Comparison of ENCODE assay signal across 12 cellular contexts in the genomic region with DNA sequence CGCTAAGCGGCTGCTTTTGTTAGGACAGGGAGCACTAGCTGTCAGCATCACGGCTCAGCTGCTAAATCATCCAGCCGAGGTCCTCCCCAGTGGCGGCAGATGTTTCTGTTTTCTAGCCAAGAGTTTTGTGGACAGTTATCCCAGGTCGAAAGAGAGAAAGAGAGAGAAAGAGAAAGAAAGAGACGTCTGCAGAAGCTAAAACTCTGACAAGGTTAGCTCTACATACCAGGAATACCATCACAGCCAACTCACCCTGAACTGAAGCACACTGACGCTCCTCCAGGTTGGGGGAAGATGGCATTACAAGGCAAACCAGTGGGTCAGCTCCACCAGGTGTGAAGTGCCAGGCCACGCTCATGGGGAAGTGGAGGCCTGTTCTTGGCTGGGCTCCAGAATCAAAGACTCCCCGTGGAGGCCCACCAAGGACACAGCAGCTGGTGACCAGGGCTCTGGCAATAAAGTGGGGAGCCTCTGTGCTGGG.
DNase-seq lines count a peak whose midpoint lies in the region; ATAC-seq, FAIRE-seq and TF ChIP-seq lines count a peak whose summit lies in the region.
"Had no signal": no experiment of that assay in that cellular context is flagged by ENCODE, and none has a peak within 500 bp of the region (broad histone marks: within the 10 kb centered on the region; RNA-seq: fewer than 3 reads in every experiment).

No MANE protein-coding gene starts in this region.

- peaks cover 55% of the 10 kb centered on the region for H3K4me1 Mint-ChIP-seq in GM23338
- no peaks in the 10 kb centered on the region for H3K4me1 Mint-ChIP-seq in stimulated activated naive CD8-positive, alpha-beta T cell treated with anti-CD3 and anti-CD28 coated beads, Interleukin-15, amount 100 ng/mL, for 72 hours

- WGBS in sigmoid colon, 2 donors = 74 to 77% methylated on average over 10 of the region's 10 CpGs
- 22 to 48% methylated on average over 4 to 6 of the region's 10 CpGs for WGBS in gastroesophageal sphincter (ENCODE audit: low coverage in 1 of 2), 2 donors

- H3K79me2 ChIP-seq in GM23338 (replicated peaks; ENCODE audit: insufficient read depth) = no peaks in the 10 kb centered on the region

- no peak for FAIRE-seq in kidney (lab: Jason Lieb, UNC)

- H3K9me3 ChIP-seq in kidney (ENCODE audit: control insufficient read depth in 1 of 2, low read length in 2 of 2) = no peaks in the 10 kb centered on the region
- no peaks in the 10 kb centered on the region for H3K9me3 ChIP-seq in sigmoid colon
- H3K9me3 ChIP-seq in gastroesophageal sphincter = no peaks in the 10 kb centered on the region

- H3K27me3 Mint-ChIP-seq in GM23338 (ENCODE audit: insufficient read depth, low read depth, poor library complexity) = peaks cover 14% of the 10 kb centered on the region
- no peaks in the 10 kb centered on the region for H3K27me3 Mint-ChIP-seq in stimulated activated naive CD8-positive, alpha-beta T cell treated with anti-CD3 and anti-CD28 coated beads, Interleukin-15, amount 100 ng/mL, for 72 hours

- H3K27ac ChIP-seq in GM23338 (ENCODE audit: low read depth) = no peak overlapping the region; the same call in 1 of the 2 replicates
- peak overlapping the region; percentile 38 to 41 for H3K27ac ChIP-seq in kidney (ENCODE audit: low read depth in 2 of 2, low read length in 2 of 2)
- H3K27ac ChIP-seq in sigmoid colon = peak overlapping the region in 2 of 4 donors; percentile 41 to 45
- no peak overlapping the region for H3K27ac ChIP-seq in gastroesophageal sphincter

- H2AFZ ChIP-seq in GM23338 = no peak overlapping the region

- TF ChIP-seq POLR2A in sigmoid colon (IDR thresholded peaks at IDR 0.05) (no peak), GM18505 (IDR thresholded peaks at IDR 0.05; ENCODE audit: borderline replicate concordance, extremely low read depth, insufficient read depth, insufficient read length) (no peak), gastroesophageal sphincter (IDR thresholded peaks at IDR 0.05) (no peak)

- no peak overlapping the region for H3K4me3 ChIP-seq in GM23338
- no peak overlapping the region for H3K4me3 ChIP-seq in astrocyte of the cerebellum (ENCODE audit: low read depth, low read length)
- H3K4me3 ChIP-seq in kidney (ENCODE audit: low read length in 2 of 2) = no peak overlapping the region
- peak overlapping the region in 1 of 4 donors; percentile 9 for H3K4me3 ChIP-seq in sigmoid colon
- no peak overlapping the region for H3K4me3 ChIP-seq in gastroesophageal sphincter

- H3K4me2 ChIP-seq in GM23338 = no peak overlapping the region

- H3K4me1 ChIP-seq in GM23338 (ENCODE audit: insufficient read depth) (peaks cover 34% of the 10 kb centered on the region), kidney (ENCODE audit: control insufficient read depth in 1 of 2, insufficient read depth in 1 of 2, low read depth in 1 of 2, low read length in 2 of 2) (peaks cover 31 to 37% of the 10 kb centered on the region in 2 donors), sigmoid colon (peaks cover 0 to 18% (median 12%) of the 10 kb centered on the region in 4 donors), gastroesophageal sphincter (peaks cover 0 to 9% (median 0%) of the 10 kb centered on the region in 3 donors)

- ATAC-seq in GM23338 (peak; percentile 35), GM18505 (IDR thresholded peaks at IDR 0.05; ENCODE audit: unreplicated experiment) (no peak), gastroesophageal sphincter (no peak)
- ATAC-seq in stimulated activated naive CD8-positive, alpha-beta T cell treated with anti-CD3 and anti-CD28 coated beads, Interleukin-15, amount 100 ng/mL, for 72 hours = no peak
- ATAC-seq: activated CD8-positive, alpha-beta T cell treated with anti-CD3 and anti-CD28 coated beads, Interleukin-2, amount 10 ng/mL, durations not matched to agents 7 days and 5 days; CD8-positive, alpha-beta T cell had no signal

- no peaks in the 10 kb centered on the region for H3K36me3 Mint-ChIP-seq in GM23338 (ENCODE audit: low read depth)
- H3K36me3 Mint-ChIP-seq: CD8-positive, alpha-beta T cell had no signal

- no peaks in the 10 kb centered on the region for H3K9me3 Mint-ChIP-seq in GM23338
- H3K9me3 Mint-ChIP-seq in stimulated activated naive CD8-positive, alpha-beta T cell treated with anti-CD3 and anti-CD28 coated beads, Interleukin-15, amount 100 ng/mL, for 72 hours = no peaks in the 10 kb centered on the region
- H3K9me3 Mint-ChIP-seq: CD8-positive, alpha-beta T cell had no signal

- TF ChIP-seq CTCF in GM23338 (conservative IDR thresholded peaks at IDR 0.05; ENCODE audit: low read depth in 2 of 2) = no peak
- TF ChIP-seq CTCF in astrocyte of the cerebellum (IDR thresholded peaks at IDR 0.05; ENCODE audit: low read depth, low read length, missing control alignments) = no peak
- no peak for TF ChIP-seq CTCF in kidney (IDR thresholded peaks at IDR 0.05; ENCODE audit: borderline replicate concordance, extremely low read depth, insufficient read depth)
- no peak for TF ChIP-seq CTCF in sigmoid colon (IDR thresholded peaks at IDR 0.05)
- no peak for TF ChIP-seq CTCF in gastroesophageal sphincter (IDR thresholded peaks at IDR 0.05)

- H3K27me3 ChIP-seq in GM23338 (ENCODE audit: insufficient read depth) = no peaks in the 10 kb centered on the region
- H3K27me3 ChIP-seq in sigmoid colon = no peaks in the 10 kb centered on the region
- peaks cover 17% of the 10 kb centered on the region for H3K27me3 ChIP-seq in gastroesophageal sphincter

- peak overlapping the region in 1 of 2 donors; percentile 14 for H3K9ac ChIP-seq in kidney (ENCODE audit: low read length in 2 of 2)

- TF ChIP-seq EP300 in sigmoid colon (IDR thresholded peaks at IDR 0.05) = no peak
- no peak for TF ChIP-seq EP300 in gastroesophageal sphincter (IDR thresholded peaks at IDR 0.05)

- intact Hi-C loops in kidney (cut with DNase I) = no loop called here
- intact Hi-C loops in sigmoid colon (cut with DNase I) = no loop called here

- H3K27ac Mint-ChIP-seq in GM23338 = no peak overlapping the region
- H3K27ac Mint-ChIP-seq in stimulated activated naive CD8-positive, alpha-beta T cell treated with anti-CD3 and anti-CD28 coated beads, Interleukin-15, amount 100 ng/mL, for 72 hours = no peak overlapping the region
- H3K27ac Mint-ChIP-seq: activated CD8-positive, alpha-beta T cell treated with anti-CD3 and anti-CD28 coated beads, Interleukin-2, amount 10 ng/mL, durations not matched to agents 7 days and 5 days; CD8-positive, alpha-beta T cell had no signal

- H4K20me1 ChIP-seq in GM23338 (replicated peaks; ENCODE audit: insufficient read depth) = no peaks in the 10 kb centered on the region

- H3F3A ChIP-seq in GM23338 (replicated peaks; ENCODE audit: low read depth) = no peaks in the 10 kb centered on the region

- H3K36me3 ChIP-seq in GM23338 (ENCODE audit: insufficient read depth) (no peaks in the 10 kb centered on the region), kidney (ENCODE audit: control insufficient read depth in 1 of 2, insufficient read depth in 2 of 2, low read length in 2 of 2) (peaks cover 11 to 22% of the 10 kb centered on the region in 2 donors), sigmoid colon (no peaks in the 10 kb centered on the region), gastroesophageal sphincter (peaks cover 0 to 6% of the 10 kb centered on the region in 2 donors)

- in situ Hi-C loops in astrocyte of the cerebellum (cut with HindIII; ENCODE audit: low sequenced_read_pairs) = no loop called here

- no peak overlapping the region for H3K4me3 Mint-ChIP-seq in GM23338
- no peak overlapping the region for H3K4me3 Mint-ChIP-seq in stimulated activated naive CD8-positive, alpha-beta T cell treated with anti-CD3 and anti-CD28 coated beads, Interleukin-15, amount 100 ng/mL, for 72 hours
- H3K4me3 Mint-ChIP-seq: activated CD8-positive, alpha-beta T cell treated with anti-CD3 and anti-CD28 coated beads, Interleukin-2, amount 10 ng/mL, durations not matched to agents 7 days and 5 days; CD8-positive, alpha-beta T cell had no signal

- DNase-seq in GM23338 (ENCODE audit: low spot score) = peak; percentile 45
- DNase-seq in astrocyte of the cerebellum (ENCODE audit: low read depth) = peak; percentile 18
- DNase-seq in kidney = no peak
- peak; percentile 66 for DNase-seq in sigmoid colon
- no peak for DNase-seq in stimulated activated naive CD8-positive, alpha-beta T cell treated with anti-CD3 and anti-CD28 coated beads, Interleukin-15, amount 100 ng/mL, for 72 hours
- DNase-seq in stimulated activated CD8-positive, alpha-beta memory T cell treated with anti-CD3 and anti-CD28 coated beads, Interleukin-4, amount 100 ng/mL, for 48 hours = no peak
- DNase-seq: activated CD8-positive, alpha-beta T cell treated with anti-CD3 and anti-CD28 coated beads, Interleukin-2, amount 10 ng/mL, durations not matched to agents 7 days and 5 days; activated naive CD4-positive, alpha-beta T cell; CD8-positive, alpha-beta T cell; NCI-H187 treated with DMSO at 0.1 percent for 48 hours had no signal

- no peaks in the 10 kb centered on the region for H3K9me2 ChIP-seq in GM23338 (ENCODE audit: insufficient read depth)

TF ChIP-seq in GM23338, 12 proteins besides CTCF, POLR2A, EP300 and RAD21:
- TF ChIP-seq ZNF114 (CRISPR knock-in tag; IDR thresholded peaks at IDR 0.05) (no peak), EZH2phosphoT487 (IDR thresholded peaks at IDR 0.05; ENCODE audit: unreplicated experiment) (no peak), STAT1 (IDR thresholded peaks at IDR 0.05; ENCODE audit: unreplicated experiment) (no peak), POLR2AphosphoS5 (IDR thresholded peaks at IDR 0.05; ENCODE audit: low read depth) (no peak), NANOG (IDR thresholded peaks at IDR 0.05; ENCODE audit: borderline replicate concordance) (no peak), JUNB (IDR thresholded peaks at IDR 0.05; ENCODE audit: unreplicated experiment) (no peak), EZH2 (IDR thresholded peaks at IDR 0.05; ENCODE audit: low read depth, unreplicated experiment) (no peak)
- TF ChIP-seq, protein P1, sequence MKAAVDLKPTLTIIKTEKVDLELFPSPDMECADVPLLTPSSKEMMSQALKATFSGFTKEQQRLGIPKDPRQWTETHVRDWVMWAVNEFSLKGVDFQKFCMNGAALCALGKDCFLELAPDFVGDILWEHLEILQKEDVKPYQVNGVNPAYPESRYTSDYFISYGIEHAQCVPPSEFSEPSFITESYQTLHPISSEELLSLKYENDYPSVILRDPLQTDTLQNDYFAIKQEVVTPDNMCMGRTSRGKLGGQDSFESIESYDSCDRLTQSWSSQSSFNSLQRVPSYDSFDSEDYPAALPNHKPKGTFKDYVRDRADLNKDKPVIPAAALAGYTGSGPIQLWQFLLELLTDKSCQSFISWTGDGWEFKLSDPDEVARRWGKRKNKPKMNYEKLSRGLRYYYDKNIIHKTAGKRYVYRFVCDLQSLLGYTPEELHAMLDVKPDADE (IDR thresholded peaks at IDR 0.05) = no peak

Comparison
In these comparisons a context has a peak if more than half of its experiments do, and no peak if none do; other contexts are left out.
1. DNase-seq: peak in GM23338 (single experiment), astrocyte of the cerebellum (single experiment) and sigmoid colon (single experiment); none in kidney (single experiment), stimulated activated naive CD8-positive, alpha-beta T cell treated with anti-CD3 and anti-CD28 coated beads, Interleukin-15, amount 100 ng/mL, for 72 hours (0 of 2) and stimulated activated CD8-positive, alpha-beta memory T cell treated with anti-CD3 and anti-CD28 coated beads, Interleukin-4, amount 100 ng/mL, for 48 hours (single experiment).
2. H3K27ac ChIP-seq: peak in kidney (2 of 2); none in GM23338 (single experiment) and gastroesophageal sphincter (0 of 4).